ENCODE assay signal across 23 cellular contexts in genomic region chr7:155580367-155580766, GRCh38. TPM values are rescaled to one million over a fixed set of nuclear protein-coding genes. Genes with fewer than 3 reads are reported as not detected.
A peak's percentile ranks its signal among the peaks of the same experiment; 100 is the strongest.
DNase-seq lines count a peak whose midpoint lies in the region; ATAC-seq and TF ChIP-seq lines count a peak whose summit lies in the region.
"Had no signal": no experiment of that assay in that cellular context is flagged by ENCODE, and none has a peak within 500 bp of the region (broad histone marks: within the 10 kb centered on the region; RNA-seq: fewer than 3 reads in every experiment).

No MANE protein-coding gene starts in this region.

- H3K36me3 Mint-ChIP-seq in activated naive CD4-positive, alpha-beta T cell treated with anti-CD3 and anti-CD28 coated beads for 36 hours (ENCODE audit: low read depth), result no peaks in the 10 kb centered on the region
- H3K36me3 Mint-ChIP-seq in stimulated activated effector memory CD8-positive, alpha-beta T cell treated with anti-CD3 and anti-CD28 coated beads, Interleukin-12 subunit alpha, Interleukin-12 subunit beta, amount 100 ng/mL, for 72 hours, result no peaks in the 10 kb centered on the region
- H3K36me3 Mint-ChIP-seq: brain had no signal

- intact Hi-C loops in activated naive CD4-positive, alpha-beta T cell treated with anti-CD3 and anti-CD28 coated beads for 36 hours (cut with micrococcal nuclease), result no loop called here

- no peak overlapping the region for H3K27ac Mint-ChIP-seq in activated naive CD4-positive, alpha-beta T cell treated with anti-CD3 and anti-CD28 coated beads for 36 hours
- H3K27ac Mint-ChIP-seq in stimulated activated effector memory CD8-positive, alpha-beta T cell treated with anti-CD3 and anti-CD28 coated beads, Interleukin-12 subunit alpha, Interleukin-12 subunit beta, amount 100 ng/mL, for 72 hours, result no peak overlapping the region
- H3K27ac Mint-ChIP-seq: brain, nephron had no signal

- H3K27me3 ChIP-seq in foreskin keratinocyte, result peaks cover 33% of the 10 kb centered on the region

- no peaks in the 10 kb centered on the region for H3K4me1 ChIP-seq in foreskin keratinocyte
- H3K4me1 ChIP-seq: psoas muscle had no signal

- peak; percentile 35 for DNase-seq in activated naive CD4-positive, alpha-beta T cell treated with anti-CD3 and anti-CD28 coated beads for 36 hours
- DNase-seq in activated naive CD4-positive, alpha-beta T cell treated with anti-CD3 and anti-CD28 coated beads, Interleukin-2, amount 50 U/mL, for 16 hours, result no peak
- DNase-seq in RKO (ENCODE audit: low spot score) (peak; percentile 15), foreskin keratinocyte (no peak), T-helper 9 cell (no peak), H4 (ENCODE audit: low spot score) (no peak)
- DNase-seq in stimulated activated effector memory CD8-positive, alpha-beta T cell treated with anti-CD3 and anti-CD28 coated beads, Interleukin-12 subunit alpha, Interleukin-12 subunit beta, amount 100 ng/mL, for 72 hours (ENCODE audit: low spot score in 2 of 2), result no peak
- DNase-seq: AML-193, EL, IMR-90, kidney glomerular epithelial cell, NCI-H2081, NCI-H69, T1000, transverse colon had no signal

- CTCF ChIA-PET in activated naive CD4-positive, alpha-beta T cell treated with anti-CD3 and anti-CD28 coated beads for 36 hours (lab: Charles Lee), result interaction anchor here (1.0 kb wide), 1 partner anchor 17 kb away, joined by 3 read pairs; no protein-coding TSS in a partner anchor

- H3K9me3 Mint-ChIP-seq in activated naive CD4-positive, alpha-beta T cell treated with anti-CD3 and anti-CD28 coated beads for 36 hours, result no peaks in the 10 kb centered on the region
- H3K9me3 Mint-ChIP-seq in stimulated activated effector memory CD8-positive, alpha-beta T cell treated with anti-CD3 and anti-CD28 coated beads, Interleukin-12 subunit alpha, Interleukin-12 subunit beta, amount 100 ng/mL, for 72 hours, result no peaks in the 10 kb centered on the region
- H3K9me3 Mint-ChIP-seq: brain, nephron had no signal

- H3K4me1 Mint-ChIP-seq in activated naive CD4-positive, alpha-beta T cell treated with anti-CD3 and anti-CD28 coated beads for 36 hours (ENCODE audit: low read depth), result peaks cover 2% of the 10 kb centered on the region
- H3K4me1 Mint-ChIP-seq in stimulated activated effector memory CD8-positive, alpha-beta T cell treated with anti-CD3 and anti-CD28 coated beads, Interleukin-12 subunit alpha, Interleukin-12 subunit beta, amount 100 ng/mL, for 72 hours, result no peaks in the 10 kb centered on the region

- H3K27me3 Mint-ChIP-seq in activated naive CD4-positive, alpha-beta T cell treated with anti-CD3 and anti-CD28 coated beads for 36 hours (ENCODE audit: low read depth), result peaks cover 2% of the 10 kb centered on the region

- no peak overlapping the region for H3K4me3 Mint-ChIP-seq in activated naive CD4-positive, alpha-beta T cell treated with anti-CD3 and anti-CD28 coated beads for 36 hours
- no peak overlapping the region for H3K4me3 Mint-ChIP-seq in stimulated activated effector memory CD8-positive, alpha-beta T cell treated with anti-CD3 and anti-CD28 coated beads, Interleukin-12 subunit alpha, Interleukin-12 subunit beta, amount 100 ng/mL, for 72 hours
- H3K4me3 Mint-ChIP-seq: brain, nephron had no signal

- TF ChIP-seq CTCF in foreskin keratinocyte (conservative IDR thresholded peaks at IDR 0.05), result no peak

- H3K27ac ChIP-seq in foreskin keratinocyte, result no peak overlapping the region
- H3K27ac ChIP-seq: coronary artery, psoas muscle, transverse colon had no signal

- ATAC-seq in foreskin keratinocyte (peak; percentile 49), HG02852 (IDR thresholded peaks at IDR 0.05; ENCODE audit: unreplicated experiment) (no peak)
- peak; percentile 79 for ATAC-seq in stimulated activated effector memory CD8-positive, alpha-beta T cell treated with anti-CD3 and anti-CD28 coated beads, Interleukin-12 subunit alpha, Interleukin-12 subunit beta, amount 100 ng/mL, for 72 hours
- ATAC-seq: psoas muscle had no signal

RNA-seq across cellular contexts. Expression of gene CNPY1, which starts 34.0 kb away (rescaled TPM):
- total RNA-seq in activated naive CD4-positive, alpha-beta T cell treated with anti-CD3 and anti-CD28 coated beads for 36 hours, result not detected
- total RNA-seq in foreskin keratinocyte, result not detected in 2 replicates
- not detected in 2 replicates for polyA plus RNA-seq in foreskin keratinocyte
- total RNA-seq in H4 (2014; rRNA removed; shearing (Covaris generic)), result 0.08 TPM in 1 of 2 replicates, not detected in the other
- total RNA-seq: IMR-90, mesenteric fat pad, OCI-LY7, psoas muscle, SK-MEL-5, transverse colon had no signal
- polyA plus RNA-seq: IMR-90, psoas muscle had no signal

Comparison
In these comparisons a context has a peak if more than half of its experiments do, and no peak if none do; other contexts are left out.
1. DNase-seq: peak in activated naive CD4-positive, alpha-beta T cell treated with anti-CD3 and anti-CD28 coated beads for 36 hours (single experiment) and RKO (single experiment); none in activated naive CD4-positive, alpha-beta T cell treated with anti-CD3 and anti-CD28 coated beads, Interleukin-2, amount 50 U/mL, for 16 hours (single experiment), foreskin keratinocyte (0 of 2), stimulated activated effector memory CD8-positive, alpha-beta T cell treated with anti-CD3 and anti-CD28 coated beads, Interleukin-12 subunit alpha, Interleukin-12 subunit beta, amount 100 ng/mL, for 72 hours (0 of 2), T-helper 9 cell (single experiment) and H4 (single experiment).